In genomic region chr11:117002639-117003305, GRCh38 we compare ENCODE assay signal across 13 cellular contexts.
A peak's percentile ranks its signal among the peaks of the same experiment; 100 is the strongest.
DNase-seq lines count a peak whose midpoint lies in the region; ATAC-seq and TF ChIP-seq lines count a peak whose summit lies in the region.
"Had no signal": no experiment of that assay in that cellular context is flagged by ENCODE, and none has a peak within 500 bp of the region (broad histone marks: within the 10 kb centered on the region; RNA-seq: fewer than 3 reads in every experiment).

No MANE protein-coding gene starts in this region.

- no peak overlapping the region for H3K4me3 ChIP-seq in cardiac muscle cell
- H3K4me3 ChIP-seq in left ventricle myocardium inferior = no peak overlapping the region
- no peak overlapping the region for H3K4me3 ChIP-seq in H7 (ENCODE audit: insufficient read depth, low read depth, low read length)
- H3K4me3 ChIP-seq: skin epidermis had no signal

- ATAC-seq in left lobe of liver = peak; percentile 19
- no peak for ATAC-seq in HG02885 (IDR thresholded peaks at IDR 0.05; ENCODE audit: poor library complexity, unreplicated experiment)

- no peaks in the 10 kb centered on the region for H3K36me3 ChIP-seq in cardiac muscle cell
- peaks cover 3% of the 10 kb centered on the region for H3K36me3 ChIP-seq in left ventricle myocardium inferior
- no peaks in the 10 kb centered on the region for H3K36me3 ChIP-seq in H7 (replicated peaks; ENCODE audit: control insufficient read depth, insufficient read depth, low read length)

- no peaks in the 10 kb centered on the region for H3K27me3 ChIP-seq in cardiac muscle cell
- no peaks in the 10 kb centered on the region for H3K27me3 ChIP-seq in left ventricle myocardium inferior (ENCODE audit: low read depth)
- no peaks in the 10 kb centered on the region for H3K27me3 ChIP-seq in H7 (ENCODE audit: control insufficient read depth, insufficient read depth, low read length)

- peak overlapping the region; percentile 15 for H3K27ac ChIP-seq in cardiac muscle cell
- no peak overlapping the region for H3K27ac ChIP-seq in left ventricle myocardium inferior (replicated peaks)
- H3K27ac ChIP-seq in temporal lobe (ENCODE audit: low read depth, low read length) = peak overlapping the region; percentile 51
- H3K27ac ChIP-seq: skin epidermis had no signal

- H3K4me1 ChIP-seq in cardiac muscle cell (ENCODE audit: low read depth) (peaks cover 8% of the 10 kb centered on the region), left ventricle myocardium inferior (peaks cover 57% of the 10 kb centered on the region)

- intact Hi-C loops in left ventricle myocardium inferior (cut with micrococcal nuclease) = no loop called here

- TF ChIP-seq CTCF in cardiac muscle cell (IDR thresholded peaks at IDR 0.05; ENCODE audit: low read depth, low read length) = no peak
- TF ChIP-seq CTCF in left ventricle myocardium inferior (IDR thresholded peaks at IDR 0.05; ENCODE audit: borderline replicate concordance) = no peak

- DNase-seq in cardiac muscle cell (ENCODE audit: low read depth in 1 of 2, low spot score in 1 of 2) (no peak), left ventricle myocardium inferior (no peak), left lobe of liver (ENCODE audit: low spot score) (no peak), H7 (no peak)
- DNase-seq in activated T-cell treated with anti-CD3 and anti-CD28 coated beads, Interleukin-2, amount 50 U/mL, for 48 hours = peak; percentile 46 to 52
- DNase-seq in stimulated activated CD4-positive, alpha-beta T cell treated with anti-CD3 and anti-CD28 coated beads, Interleukin-2, amount 100 ng/mL, for 24 hours = no peak
- DNase-seq: endodermal cell, NCI-H146, NCI-H69, SHP77 treated with DMSO at 0.1 percent for 48 hours had no signal

- H3K9me3 ChIP-seq in cardiac muscle cell (ENCODE audit: low read depth) = no peaks in the 10 kb centered on the region
- H3K9me3 ChIP-seq in left ventricle myocardium inferior (replicated peaks) = no peaks in the 10 kb centered on the region

Comparison
In these comparisons a context has a peak if more than half of its experiments do, and no peak if none do; other contexts are left out.
1. DNase-seq: peak in activated T-cell treated with anti-CD3 and anti-CD28 coated beads, Interleukin-2, amount 50 U/mL, for 48 hours (2 of 2); none in cardiac muscle cell (0 of 2), left ventricle myocardium inferior (single experiment), left lobe of liver (single experiment), H7 (single experiment) and stimulated activated CD4-positive, alpha-beta T cell treated with anti-CD3 and anti-CD28 coated beads, Interleukin-2, amount 100 ng/mL, for 24 hours (0 of 2).